ENCODE assay signal across 10 cellular contexts in the genomic region with DNA sequence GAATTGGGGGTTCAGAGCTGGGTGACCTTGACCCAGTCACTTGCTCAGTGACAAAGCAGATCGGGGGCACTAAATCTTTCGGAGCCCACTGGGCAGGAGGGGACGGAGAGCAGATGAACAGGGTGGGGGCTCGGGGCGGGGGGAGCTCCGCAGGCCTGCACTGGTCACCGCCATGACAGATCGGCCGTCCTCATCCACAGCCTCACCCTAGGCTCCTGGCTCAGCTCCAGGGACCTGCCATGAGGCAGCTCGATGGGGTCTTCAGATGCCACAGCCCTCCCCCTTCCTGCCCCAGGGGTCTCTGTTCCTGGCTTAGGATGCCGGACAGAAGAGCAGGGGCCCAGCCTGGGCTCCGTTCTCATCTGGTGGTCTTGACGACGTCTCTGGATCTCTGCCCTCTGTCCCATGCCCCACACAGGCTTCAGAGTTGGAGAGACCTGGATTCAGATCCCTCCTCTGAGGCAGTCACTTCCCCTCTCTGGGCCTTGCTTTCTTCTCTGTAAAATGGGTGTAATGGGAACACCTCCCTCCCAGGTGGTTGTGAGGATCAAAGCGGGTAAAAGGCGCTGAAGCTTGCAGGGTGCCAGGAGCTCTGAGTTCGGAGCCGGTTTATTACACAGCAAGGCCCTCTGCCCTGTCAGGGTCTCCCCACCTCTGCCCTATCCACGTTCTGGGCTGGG. TPM values are rescaled to one million over a fixed set of nuclear protein-coding genes. Genes with fewer than 3 reads are reported as not detected.
DNase-seq lines count a peak whose midpoint lies in the region; ATAC-seq, FAIRE-seq and TF ChIP-seq lines count a peak whose summit lies in the region.
"Had no signal": no experiment of that assay in that cellular context is flagged by ENCODE, and none has a peak within 500 bp of the region (broad histone marks: within the 10 kb centered on the region; RNA-seq: fewer than 3 reads in every experiment).

No MANE protein-coding gene starts in this region.

- H4K20me1 ChIP-seq in PC-9 (ENCODE audit: insufficient read depth): peaks cover 4% of the 10 kb centered on the region; the same call in 1 of the 2 replicates

- BruUV-seq in Caco-2 (replicated peaks; lab: Mats Ljungman, UMichigan) (no TSS peak), PC-9 (replicated peaks; lab: Mats Ljungman, UMichigan) (no TSS peak)

- H3K4me3 ChIP-seq in Caco-2 (ENCODE audit: low read depth, low read length) (no peak overlapping the region), PC-9 (no peak overlapping the region), epithelial cell of proximal tubule (ENCODE audit: low read depth, low read length) (peak overlapping the region; percentile 91)

- H3F3A ChIP-seq in PC-9 (ENCODE audit: insufficient read depth, low read depth): peaks cover 11% of the 10 kb centered on the region

- H3K79me2 ChIP-seq in PC-9 (ENCODE audit: low read depth): peaks cover 45% of the 10 kb centered on the region

- TF ChIP-seq CTCF in Caco-2 (IDR thresholded peaks at IDR 0.05; ENCODE audit: insufficient read depth in 1 of 2, low read depth in 1 of 2, low read length in 1 of 2, severe bottlenecking in 1 of 2, unreplicated experiment in 1 of 2): no peak
- no peak for TF ChIP-seq CTCF in PC-9 (conservative IDR thresholded peaks at IDR 0.05)
- TF ChIP-seq CTCF in epithelial cell of proximal tubule (conservative IDR thresholded peaks at IDR 0.05; ENCODE audit: low read depth, low read length): no peak
- no peak for TF ChIP-seq CTCF in progenitor cell of endocrine pancreas (IDR thresholded peaks at IDR 0.05; ENCODE audit: unreplicated experiment)

- H3K27ac Mint-ChIP-seq in Caco-2 (ENCODE audit: unreplicated experiment) (no peak overlapping the region), progenitor cell of endocrine pancreas (peak overlapping the region; percentile 86)

- intact Hi-C loops in Caco-2 (cut with micrococcal nuclease; ENCODE audit: unreplicated experiment): no loop called here
- intact Hi-C loops in PC-9 (cut with micrococcal nuclease; ENCODE audit: unreplicated experiment): loop anchor here (5.0 kb wide), 1 partner anchor 60 kb away; no protein-coding TSS in a partner anchor

- ATAC-seq in HG02610 (IDR thresholded peaks at IDR 0.05; ENCODE audit: unreplicated experiment): no peak
- no peak for ATAC-seq in HG02981 (IDR thresholded peaks at IDR 0.05; ENCODE audit: unreplicated experiment)

- no peak for FAIRE-seq in GM19239 (lab: Jason Lieb, UNC)

- peak overlapping the region; percentile 82; the same call in 1 of the 2 replicates for H3K4me2 ChIP-seq in PC-9

- H3K27me3 ChIP-seq in Caco-2 (replicated peaks; ENCODE audit: control insufficient read depth, insufficient read depth, low read length) (no peaks in the 10 kb centered on the region), PC-9 (ENCODE audit: insufficient read depth, low read depth) (no peaks in the 10 kb centered on the region)

- H3K36me3 ChIP-seq in Caco-2 (ENCODE audit: control insufficient read depth, insufficient read depth, low read length): peaks cover 1% of the 10 kb centered on the region; the same call in 1 of the 2 replicates
- no peaks in the 10 kb centered on the region for H3K36me3 ChIP-seq in PC-9 (ENCODE audit: low read depth)

- CTCF ChIA-PET in Caco-2 (lab: Charles Lee) (interaction anchor here (2.3 kb wide), 1 partner anchor 59 kb away, joined by 8 read pairs; no protein-coding TSS in a partner anchor), PC-9 (lab: Charles Lee) (interaction anchor here (0.6 kb wide), 1 partner anchor 61 kb away, joined by 3 read pairs; no protein-coding TSS in a partner anchor)

- H3K4me3 Mint-ChIP-seq in Caco-2 (ENCODE audit: unreplicated experiment): peak overlapping the region; percentile 75
- peak overlapping the region; percentile 92 for H3K4me3 Mint-ChIP-seq in progenitor cell of endocrine pancreas (ENCODE audit: low read depth)

- DNase-seq in Caco-2 (no peak), PC-9 (no peak), epithelial cell of proximal tubule (ENCODE audit: low read depth) (no peak), progenitor cell of endocrine pancreas (ENCODE audit: low spot score, unreplicated experiment) (no peak), GM19239 (ENCODE audit: insufficient read length, low spot score) (no peak), NCI-H748 treated with DMSO at 0.1 percent for 48 hours (lab: John Stamatoyannopoulos, UW) (no peak)
- DNase-seq: nucleus accumbens had no signal

- H3K4me1 Mint-ChIP-seq in Caco-2 (ENCODE audit: low read depth, unreplicated experiment) (peaks cover 35% of the 10 kb centered on the region), progenitor cell of endocrine pancreas (ENCODE audit: low read depth) (peaks cover 25% of the 10 kb centered on the region)

- no peaks in the 10 kb centered on the region for H3K9me3 ChIP-seq in Caco-2
- no peaks in the 10 kb centered on the region for H3K9me3 ChIP-seq in PC-9 (ENCODE audit: insufficient read depth, low read depth)

- H3K27me3 Mint-ChIP-seq in Caco-2 (ENCODE audit: insufficient read depth, unreplicated experiment): no peaks in the 10 kb centered on the region
- H3K27me3 Mint-ChIP-seq in progenitor cell of endocrine pancreas: no peaks in the 10 kb centered on the region

- H3K9me2 ChIP-seq in PC-9 (ENCODE audit: insufficient read depth): no peaks in the 10 kb centered on the region

- H3K36me3 Mint-ChIP-seq in Caco-2 (ENCODE audit: insufficient read depth, unreplicated experiment): peaks cover 35% of the 10 kb centered on the region
- H3K36me3 Mint-ChIP-seq in progenitor cell of endocrine pancreas (ENCODE audit: insufficient read depth): no peaks in the 10 kb centered on the region

- H3K9me3 Mint-ChIP-seq in Caco-2 (ENCODE audit: unreplicated experiment): no peaks in the 10 kb centered on the region
- no peaks in the 10 kb centered on the region for H3K9me3 Mint-ChIP-seq in progenitor cell of endocrine pancreas (ENCODE audit: low read depth)
- H3K9me3 Mint-ChIP-seq: activated naive CD4-positive, alpha-beta T cell treated with anti-CD3 and anti-CD28 coated beads for 36 hours had no signal

- POLR2A ChIA-PET in Caco-2 (lab: Charles Lee) (no interaction called here), PC-9 (lab: Charles Lee; ENCODE audit: unreplicated experiment) (no interaction called here)

- no peak overlapping the region for H2AFZ ChIP-seq in PC-9

- no peak overlapping the region for H3K27ac ChIP-seq in PC-9

- H3K4me1 ChIP-seq in Caco-2 (peaks cover 15% of the 10 kb centered on the region), PC-9 (replicated peaks; ENCODE audit: insufficient read depth) (peaks cover 31% of the 10 kb centered on the region)

RNA-seq across cellular contexts. Expression of a gene that starts 3.0 kb away (rescaled TPM):
- total RNA-seq in Caco-2 (2022): 27.4 and 30.9 TPM in 2 replicates
- 17.6 and 19.5 TPM in 2 replicates for total RNA-seq in PC-9 (2021)
- 11.6 and 20.5 TPM in 2 replicates for total RNA-seq in epithelial cell of proximal tubule
- total RNA-seq in progenitor cell of endocrine pancreas: 59.6 TPM in 2 replicates
